Comparison of ENCODE assay signal across 8 cellular contexts in genomic region chr17:34980681-34981537, GRCh38. TPM values are rescaled to one million over a fixed set of nuclear protein-coding genes. Genes with fewer than 3 reads are reported as not detected.
DNase-seq lines count a peak whose midpoint lies in the region; ATAC-seq and TF ChIP-seq lines count a peak whose summit lies in the region.

No MANE protein-coding gene starts in this region.

- H3K9me3 ChIP-seq in SK-N-MC (ENCODE audit: low read depth, low read length) (no peaks in the 10 kb centered on the region), heart right ventricle (no peaks in the 10 kb centered on the region), upper lobe of right lung (no peaks in the 10 kb centered on the region)

- H3K36me3 ChIP-seq in GM23338 (ENCODE audit: insufficient read depth) (peaks cover 12% of the 10 kb centered on the region), SK-N-MC (ENCODE audit: insufficient read depth, low read length) (peaks cover 18% of the 10 kb centered on the region; the same call in 1 of the 2 replicates), heart right ventricle (peaks cover 0 to 27% (median 2%) of the 10 kb centered on the region in 9 donors), upper lobe of right lung (peaks cover 3% of the 10 kb centered on the region)

- H3F3A ChIP-seq in GM23338 (replicated peaks; ENCODE audit: low read depth) = no peaks in the 10 kb centered on the region

- 1% methylated on average over 59 to 69 of the region's 69 CpGs for WGBS in heart right ventricle, 2 donors

- peak overlapping the region; percentile 85 for H3K4me2 ChIP-seq in GM23338

- H3K9me2 ChIP-seq in GM23338 (ENCODE audit: insufficient read depth) = no peaks in the 10 kb centered on the region

- H3K27me3 Mint-ChIP-seq in GM23338 (ENCODE audit: insufficient read depth, low read depth, poor library complexity) (peaks cover 11% of the 10 kb centered on the region), progenitor cell of endocrine pancreas (no peaks in the 10 kb centered on the region)
- H3K27me3 Mint-ChIP-seq in activated naive CD8-positive, alpha-beta T cell treated with anti-CD3 and anti-CD28 coated beads, Interleukin-2, amount 50 U/mL, for 24 hours = no peaks in the 10 kb centered on the region

- H3K27me3 ChIP-seq in GM23338 (ENCODE audit: insufficient read depth) (no peaks in the 10 kb centered on the region), heart right ventricle (no peaks in the 10 kb centered on the region), upper lobe of right lung (no peaks in the 10 kb centered on the region)

- peaks cover 50% of the 10 kb centered on the region for H3K79me2 ChIP-seq in GM23338 (replicated peaks; ENCODE audit: insufficient read depth)

- peaks cover 11% of the 10 kb centered on the region; the same call in 1 of the 2 replicates for H4K20me1 ChIP-seq in GM23338 (replicated peaks; ENCODE audit: insufficient read depth)

- H3K9ac ChIP-seq in SK-N-MC (ENCODE audit: insufficient read length) = peak overlapping the region; percentile 92

- peak overlapping the region; percentile 93 for H3K4me3 Mint-ChIP-seq in GM23338
- peak overlapping the region; percentile 94 for H3K4me3 Mint-ChIP-seq in activated naive CD8-positive, alpha-beta T cell treated with anti-CD3 and anti-CD28 coated beads, Interleukin-2, amount 50 U/mL, for 24 hours
- H3K4me3 Mint-ChIP-seq in progenitor cell of endocrine pancreas (ENCODE audit: low read depth) = peak overlapping the region; percentile 91

- ATAC-seq in GM23338 (peak; percentile 85), heart right ventricle (peak; percentile 88 to 96 (median 94)), upper lobe of right lung (peak; percentile 95)
- ATAC-seq in activated naive CD8-positive, alpha-beta T cell treated with anti-CD3 and anti-CD28 coated beads, Interleukin-2, amount 50 U/mL, for 24 hours = peak; percentile 86

- intact Hi-C loops in heart right ventricle (cut with DNase I) = loop anchor here in 3 of 10 donors (2.0 to 5.0 kb wide), 2 partner anchors 20 to 106 kb away; partner anchors contain the start of genes CCT6B (in 1 of the 3) and ZNF830 (in 1 of the 3)
- intact Hi-C loops in upper lobe of right lung (cut with DNase I) = no loop called here

- DNase-seq in GM03348 (ENCODE audit: low spot score) (peak; percentile 98), GM23338 (ENCODE audit: low spot score) (peak; percentile 85), Kasumi-1 (lab: John Stamatoyannopoulos, UW) (peak; percentile 90 to 93), SK-N-MC (ENCODE audit: low read depth, low spot score) (no peak), heart right ventricle (peak; percentile 68 to 78), progenitor cell of endocrine pancreas (ENCODE audit: low spot score, unreplicated experiment) (peak; percentile 42), upper lobe of right lung (peak; percentile 92)
- peak; percentile 75 for DNase-seq in activated naive CD8-positive, alpha-beta T cell treated with anti-CD3 and anti-CD28 coated beads, Interleukin-2, amount 50 U/mL, for 24 hours

- H3K4me1 Mint-ChIP-seq in GM23338 (peaks cover 22% of the 10 kb centered on the region), progenitor cell of endocrine pancreas (ENCODE audit: low read depth) (peaks cover 24% of the 10 kb centered on the region)
- H3K4me1 Mint-ChIP-seq in activated naive CD8-positive, alpha-beta T cell treated with anti-CD3 and anti-CD28 coated beads, Interleukin-2, amount 50 U/mL, for 24 hours = peaks cover 53% of the 10 kb centered on the region

- H3K4me3 ChIP-seq in GM23338 = peak overlapping the region; percentile 66
- peak overlapping the region; percentile 88 for H3K4me3 ChIP-seq in SK-N-MC
- H3K4me3 ChIP-seq in heart right ventricle = peak overlapping the region; percentile 94 to 99 (median 96)
- peak overlapping the region; percentile 98 for H3K4me3 ChIP-seq in upper lobe of right lung

- H3K36me3 Mint-ChIP-seq in GM23338 (ENCODE audit: low read depth) (peaks cover 34% of the 10 kb centered on the region), progenitor cell of endocrine pancreas (ENCODE audit: insufficient read depth) (peaks cover 9% of the 10 kb centered on the region)
- H3K36me3 Mint-ChIP-seq in activated naive CD8-positive, alpha-beta T cell treated with anti-CD3 and anti-CD28 coated beads, Interleukin-2, amount 50 U/mL, for 24 hours (ENCODE audit: low read depth) = peaks cover 23% of the 10 kb centered on the region

- H2AFZ ChIP-seq in GM23338 = peak overlapping the region; percentile 1; the same call in 1 of the 2 replicates

- H3K4me1 ChIP-seq in GM23338 (ENCODE audit: insufficient read depth) (peaks cover 11% of the 10 kb centered on the region; the same call in 1 of the 2 replicates), heart right ventricle (peaks cover 0 to 33% (median 25%) of the 10 kb centered on the region in 9 donors), upper lobe of right lung (peaks cover 19% of the 10 kb centered on the region)

- H3K27ac ChIP-seq in GM23338 (ENCODE audit: low read depth) (peak overlapping the region; percentile 48), SK-N-MC (peak overlapping the region; percentile 69), heart right ventricle (peak overlapping the region; percentile 98 to 100 (median 99)), upper lobe of right lung (peak overlapping the region; percentile 99)

- no peaks in the 10 kb centered on the region for H3K9me3 Mint-ChIP-seq in GM23338
- no peaks in the 10 kb centered on the region for H3K9me3 Mint-ChIP-seq in activated naive CD8-positive, alpha-beta T cell treated with anti-CD3 and anti-CD28 coated beads, Interleukin-2, amount 50 U/mL, for 24 hours
- no peaks in the 10 kb centered on the region for H3K9me3 Mint-ChIP-seq in progenitor cell of endocrine pancreas (ENCODE audit: low read depth)

- TF ChIP-seq CTCF in GM23338 (conservative IDR thresholded peaks at IDR 0.05; ENCODE audit: low read depth in 2 of 2) = peak; percentile 13 to 47; a peak in 3 of 4 replicates
- peak in 7 of 9 donors; percentile 12 to 64 (median 50) for TF ChIP-seq CTCF in heart right ventricle (IDR thresholded peaks at IDR 0.05)
- TF ChIP-seq CTCF in progenitor cell of endocrine pancreas (IDR thresholded peaks at IDR 0.05; ENCODE audit: unreplicated experiment) = peak; percentile 42
- peak; percentile 40 for TF ChIP-seq CTCF in upper lobe of right lung (IDR thresholded peaks at IDR 0.05)

- H3K27ac Mint-ChIP-seq in GM23338 = peak overlapping the region; percentile 98
- H3K27ac Mint-ChIP-seq in activated naive CD8-positive, alpha-beta T cell treated with anti-CD3 and anti-CD28 coated beads, Interleukin-2, amount 50 U/mL, for 24 hours = peak overlapping the region; percentile 95
- H3K27ac Mint-ChIP-seq in progenitor cell of endocrine pancreas = peak overlapping the region; percentile 95

TF ChIP-seq in GM23338, 12 proteins besides CTCF, POLR2A, EP300 and RAD21:
- TF ChIP-seq NANOG (IDR thresholded peaks at IDR 0.05; ENCODE audit: borderline replicate concordance) (no peak), CREB1 (CRISPR knock-in tag; IDR thresholded peaks at IDR 0.05; ENCODE audit: low read depth) (peak; percentile 71), EZH2phosphoT487 (IDR thresholded peaks at IDR 0.05; ENCODE audit: unreplicated experiment) (no peak)
TF ChIP-seq in GM23338: peak in this region for 1.

RNA-seq across cellular contexts. Expression of gene LIG3, which starts 0.6 kb away (rescaled TPM):
- 82.3 and 119 TPM in 2 replicates for total RNA-seq in GM23338 (2014; rRNA removed; shearing (Covaris generic))
- 16.4 and 17.6 TPM in 2 replicates for polyA plus RNA-seq in GM23338 (2016; fragmentation: Nextera tagmentation; extraction: Ambion mirVana)
- total RNA-seq in heart right ventricle = 10 to 100 TPM; 16.8 to 27.7 (median 20.7) TPM
- 1 to 10 TPM; 5.2 to 9.4 TPM for polyA plus RNA-seq in heart right ventricle
- total RNA-seq in progenitor cell of endocrine pancreas = 101 TPM in 2 replicates
- 29.7 TPM for total RNA-seq in upper lobe of right lung

RNA-seq across cellular contexts. Expression of gene ZNF830, which starts 19.6 kb away (rescaled TPM):
- 12.8 and 14.4 TPM in 2 replicates for total RNA-seq in GM23338 (2014; rRNA removed; shearing (Covaris generic))
- 20.4 and 22.3 TPM in 2 replicates for polyA plus RNA-seq in GM23338 (2016; fragmentation: Nextera tagmentation; extraction: Ambion mirVana)
- total RNA-seq in heart right ventricle = 10 to 100 TPM in 3 of 10 donors, 1 to 10 TPM in 7; 8.1 to 11.2 (median 9.0) TPM
- polyA plus RNA-seq in heart right ventricle = 1 to 10 TPM; 6.3 to 6.9 TPM
- 17.7 and 21.3 TPM in 2 replicates for total RNA-seq in progenitor cell of endocrine pancreas
- total RNA-seq in upper lobe of right lung = 19.6 TPM

RNA-seq across cellular contexts. Expression of gene CCT6B, which starts 19.6 kb away (rescaled TPM):
- 0.94 TPM in 1 of 2 replicates, not detected in the other for total RNA-seq in GM23338 (2014; rRNA removed; shearing (Covaris generic))
- 1.1 and 1.3 TPM in 2 replicates for polyA plus RNA-seq in GM23338 (2016; fragmentation: Nextera tagmentation; extraction: Ambion mirVana)
- total RNA-seq in heart right ventricle = 1 to 10 TPM; 1.4 to 2.8 (median 1.9) TPM
- polyA plus RNA-seq in heart right ventricle = 1 to 10 TPM in 1 of 2 donors, under 1 TPM in 1; 0.67 to 1.4 TPM
- 1.6 and 1.7 TPM in 2 replicates for total RNA-seq in progenitor cell of endocrine pancreas
- total RNA-seq in upper lobe of right lung = 1.7 TPM

Comparison
In these comparisons a context has a peak if more than half of its experiments do, and no peak if none do; other contexts are left out.
1. H3K27ac ChIP-seq: peak in every context shown above with its lines; median percentile 99 in heart right ventricle; 99 in upper lobe of right lung; 69 in SK-N-MC; 48 in GM23338.